In genomic region chrY:13479828-13480227, GRCh38 we compare ENCODE assay signal across 8 cellular contexts. TPM values are rescaled to one million over a fixed set of nuclear protein-coding genes. Genes with fewer than 3 reads are reported as not detected.
A peak's percentile ranks its signal among the peaks of the same experiment; 100 is the strongest.
DNase-seq lines count a peak whose midpoint lies in the region; ATAC-seq, FAIRE-seq and TF ChIP-seq lines count a peak whose summit lies in the region.

Gene UTY, minus strand, starts transcription at chrY:13480033. Its CDS starts 368 bp downstream, at chrY:13479665.

- no peak for FAIRE-seq in GM12892 (lab: Jason Lieb, UNC)

- DNase-seq in MV-4-11 (lab: John Stamatoyannopoulos, UW) (peak; percentile 93), GM12892 (ENCODE audit: insufficient read length) (no peak), posterior vena cava (ENCODE audit: low spot score) (no peak)
- peak; percentile 89 for DNase-seq in activated effector memory CD4-positive, alpha-beta T cell treated with anti-CD3 and anti-CD28 coated beads, Interleukin-2, amount 50 U/mL, for 16 hours
- peak; percentile 73 for DNase-seq in stimulated activated CD8-positive, alpha-beta memory T cell treated with anti-CD3 and anti-CD28 coated beads, Interleukin-4, amount 100 ng/mL, for 48 hours

- H3K27me3 ChIP-seq in iPS-20b (ENCODE audit: insufficient read depth, low read length), result no peaks in the 10 kb centered on the region

- peak within 1 kb of the TSS; percentile 98 for H3K27ac ChIP-seq in iPS-20b (ENCODE audit: low read length)

- H3K4me1 ChIP-seq in iPS-20b (ENCODE audit: insufficient read depth, low read length), result no peaks in the 10 kb centered on the region

- ATAC-seq in GM21447 (IDR thresholded peaks at IDR 0.05; ENCODE audit: unreplicated experiment), result peak; percentile 96
- ATAC-seq in GM21360 (IDR thresholded peaks at IDR 0.05; ENCODE audit: unreplicated experiment), result no peak

- intact Hi-C loops in posterior vena cava (cut with DNase I), result no loop called here

- H3K9me3 ChIP-seq in iPS-20b (ENCODE audit: insufficient read depth, low read depth, low read length), result no peaks in the 10 kb centered on the region

- peak within 1 kb of the TSS; percentile 99 for H3K9ac ChIP-seq in iPS-20b (ENCODE audit: low read depth, low read length)

- H3K36me3 ChIP-seq in iPS-20b (ENCODE audit: insufficient read depth, low read depth, low read length), result peaks cover 22% of the 10 kb centered on the region

- H3K4me3 ChIP-seq in iPS-20b (ENCODE audit: low read length), result peak within 1 kb of the TSS; percentile 97

- no peak for TF ChIP-seq POLR2A in GM12892 (IDR thresholded peaks at IDR 0.05; ENCODE audit: low read depth, low read length)

RNA-seq across cellular contexts. Expression of gene UTY, which starts in this region (rescaled TPM):
- not detected for polyA plus RNA-seq in GM12892 (2012; ENCODE audit: missing spikeins)
- total RNA-seq in posterior vena cava, result not detected

Comparison
In these comparisons a context has a peak if more than half of its experiments do, and no peak if none do; other contexts are left out.
1. DNase-seq: peak in MV-4-11 (single experiment), activated effector memory CD4-positive, alpha-beta T cell treated with anti-CD3 and anti-CD28 coated beads, Interleukin-2, amount 50 U/mL, for 16 hours (single experiment) and stimulated activated CD8-positive, alpha-beta memory T cell treated with anti-CD3 and anti-CD28 coated beads, Interleukin-4, amount 100 ng/mL, for 48 hours (single experiment); none in GM12892 (single experiment) and posterior vena cava (single experiment).